ENCODE assay signal across 24 cellular contexts in the genomic region with DNA sequence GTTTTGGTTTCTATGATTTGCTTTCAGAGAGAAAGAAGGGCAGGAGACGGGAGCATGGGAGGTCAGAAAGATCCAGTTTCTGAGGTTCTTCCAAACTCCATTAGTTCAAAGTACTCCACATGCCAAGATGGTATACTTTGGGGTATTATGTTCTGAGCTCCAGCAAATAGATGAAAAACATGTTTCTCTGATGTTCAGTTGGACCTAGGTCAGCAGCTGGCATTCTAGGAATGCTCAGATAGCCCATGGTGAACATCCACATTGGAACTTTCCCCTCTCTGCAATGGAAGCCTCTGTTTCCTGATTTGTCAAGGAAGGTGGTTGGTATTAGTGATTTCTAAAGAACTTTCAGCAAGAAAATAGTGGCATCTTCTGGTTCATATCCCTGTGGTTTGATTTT.
DNase-seq lines count a peak whose midpoint lies in the region; ATAC-seq, FAIRE-seq and TF ChIP-seq lines count a peak whose summit lies in the region.
"Had no signal": no experiment of that assay in that cellular context is flagged by ENCODE, and none has a peak within 500 bp of the region (broad histone marks: within the 10 kb centered on the region; RNA-seq: fewer than 3 reads in every experiment).

No MANE protein-coding gene starts in this region.

- no peaks in the 10 kb centered on the region for H3K27me3 Mint-ChIP-seq in WTC11 (ENCODE audit: low read depth)
- peaks cover 10% of the 10 kb centered on the region for H3K27me3 Mint-ChIP-seq in activated CD4-positive, alpha-beta T cell treated with anti-CD3 and anti-CD28 coated beads, Interleukin-2, amount 10 ng/mL, durations not matched to agents 24 days and 14 days
- H3K27me3 Mint-ChIP-seq: CD4-positive, alpha-beta T cell had no signal

- H2AFZ ChIP-seq in HepG2 (ENCODE audit: low read length), result no peak overlapping the region
- H2AFZ ChIP-seq: GM23248 had no signal

- CTCF ChIA-PET in HepG2 (lab: Yijun Ruan, JAX; ENCODE audit: low intra/inter-chr PET ratio, low total read pairs), result no interaction called here
- CTCF ChIA-PET in WTC11 (lab: Charles Lee), result no interaction called here

- H3K36me3 ChIP-seq in HepG2 (replicated peaks in 1 of 2; ENCODE audit: control insufficient read depth in 1 of 2, insufficient read depth in 2 of 2, low read length in 2 of 2) (no peaks in the 10 kb centered on the region), right lobe of liver (no peaks in the 10 kb centered on the region)
- H3K36me3 ChIP-seq: BE2C; BLaER1 treated with 17β-estradiol and CSF1 and Interleukin-3, amounts not matched to agents 10 nM and 100 nM had no signal

- no peak overlapping the region for H3K27ac Mint-ChIP-seq in WTC11
- H3K27ac Mint-ChIP-seq in activated CD4-positive, alpha-beta T cell treated with anti-CD3 and anti-CD28 coated beads, Interleukin-2, amount 10 ng/mL, durations not matched to agents 24 days and 14 days, result no peak overlapping the region
- H3K27ac Mint-ChIP-seq: CD14-positive monocyte; CD4-positive, alpha-beta T cell had no signal

- TF ChIP-seq RAD21 in HepG2 (CRISPR knock-in tag; IDR thresholded peaks at IDR 0.05), result no peak

- H3K9me3 ChIP-seq in HepG2 (ENCODE audit: low read length) (no peaks in the 10 kb centered on the region), right lobe of liver (no peaks in the 10 kb centered on the region)
- H3K9me3 ChIP-seq: BE2C had no signal

- ATAC-seq in HepG2 (no peak; the same call in 2 of the 3 replicates), right lobe of liver (no peak), WTC11 (no peak)
- ATAC-seq: GM12878 had no signal

- FAIRE-seq in HepG2 (lab: Jason Lieb, UNC) (no peak), urothelium cell line (lab: Jason Lieb, UNC) (peak; percentile 40)
- FAIRE-seq: A204.1, D721Med, GM12878, H1 had no signal

- H3K27me3 ChIP-seq in HepG2 (ENCODE audit: control insufficient read depth in 1 of 2, insufficient read depth in 2 of 2, low read length in 2 of 2), result no peaks in the 10 kb centered on the region
- no peaks in the 10 kb centered on the region for H3K27me3 ChIP-seq in right lobe of liver
- H3K27me3 ChIP-seq: BLaER1 treated with 17β-estradiol and CSF1 and Interleukin-3, amounts not matched to agents 10 nM and 100 nM had no signal

- H3K9me3 Mint-ChIP-seq in WTC11, result peaks cover 24% of the 10 kb centered on the region
- peaks cover 17% of the 10 kb centered on the region for H3K9me3 Mint-ChIP-seq in activated CD4-positive, alpha-beta T cell treated with anti-CD3 and anti-CD28 coated beads, Interleukin-2, amount 10 ng/mL, durations not matched to agents 24 days and 14 days
- H3K9me3 Mint-ChIP-seq: CD4-positive, alpha-beta T cell; CD8-positive, alpha-beta memory T cell had no signal

- POLR2A ChIA-PET in HepG2 (lab: Yijun Ruan, JAX), result no interaction called here
- POLR2A ChIA-PET in WTC11 (lab: Charles Lee), result no interaction called here

- DNase-seq in HepG2 (ENCODE audit: low spot score), result peak; percentile 10
- DNase-seq in right lobe of liver, result no peak
- peak; percentile 53 for DNase-seq in fibroblast of gingiva (ENCODE audit: low read depth)
- DNase-seq in urothelium cell line (ENCODE audit: low spot score), result no peak
- DNase-seq in WTC11 (ENCODE audit: low spot score), result no peak
- no peak for DNase-seq in activated CD4-positive, alpha-beta T cell treated with anti-CD3 and anti-CD28 coated beads, Interleukin-2, amount 10 ng/mL, durations not matched to agents 24 days and 14 days
- DNase-seq: AML-193; BE2C; CD4-positive, alpha-beta T cell; CD8-positive, alpha-beta memory T cell; DMS 273 treated with DMSO at 0.1 percent for 48 hours; DMS79; EL; GDM1; GM23248; H7; HCEC 1CT had no signal

- H3K27ac ChIP-seq in HepG2 (ENCODE audit: extremely low read length, insufficient read depth, low read length), result no peak overlapping the region
- H3K27ac ChIP-seq in right lobe of liver, result no peak overlapping the region
- H3K27ac ChIP-seq: 22Rv1; BLaER1 treated with 17β-estradiol and CSF1 and Interleukin-3, amounts not matched to agents 10 nM and 100 nM; GM23248 had no signal

- H3K36me3 Mint-ChIP-seq in WTC11, result peaks cover 9% of the 10 kb centered on the region
- H3K36me3 Mint-ChIP-seq in activated CD4-positive, alpha-beta T cell treated with anti-CD3 and anti-CD28 coated beads, Interleukin-2, amount 10 ng/mL, durations not matched to agents 24 days and 14 days (ENCODE audit: low read depth), result no peaks in the 10 kb centered on the region
- H3K36me3 Mint-ChIP-seq: CD14-positive monocyte had no signal

- no peak overlapping the region for H3K4me3 Mint-ChIP-seq in WTC11
- no peak overlapping the region for H3K4me3 Mint-ChIP-seq in activated CD4-positive, alpha-beta T cell treated with anti-CD3 and anti-CD28 coated beads, Interleukin-2, amount 10 ng/mL, durations not matched to agents 24 days and 14 days
- H3K4me3 Mint-ChIP-seq: CD14-positive monocyte; CD4-positive, alpha-beta T cell; CD8-positive, alpha-beta memory T cell had no signal

- H3K4me1 ChIP-seq in HepG2 (ENCODE audit: insufficient read depth, low read length) (peaks cover 18% of the 10 kb centered on the region), right lobe of liver (no peaks in the 10 kb centered on the region)
- H3K4me1 ChIP-seq: BLaER1 treated with 17β-estradiol and CSF1 and Interleukin-3, amounts not matched to agents 10 nM and 100 nM had no signal

- no peak for TF ChIP-seq EP300 in HepG2 (IDR thresholded peaks at IDR 0.05; ENCODE audit: low read depth in 2 of 2, low read length in 2 of 2)
- TF ChIP-seq EP300 in HepG2 (CRISPR knock-in tag; IDR thresholded peaks at IDR 0.05; ENCODE audit: borderline replicate concordance), result no peak

- H3K4me1 Mint-ChIP-seq in WTC11, result no peaks in the 10 kb centered on the region
- H3K4me1 Mint-ChIP-seq in activated CD4-positive, alpha-beta T cell treated with anti-CD3 and anti-CD28 coated beads, Interleukin-2, amount 10 ng/mL, durations not matched to agents 24 days and 14 days, result no peaks in the 10 kb centered on the region
- H3K4me1 Mint-ChIP-seq: CD14-positive monocyte; CD8-positive, alpha-beta memory T cell had no signal

- no peaks in the 10 kb centered on the region for H3K79me2 ChIP-seq in HepG2 (ENCODE audit: insufficient read depth, low read length)

- no peak overlapping the region for H3K9ac ChIP-seq in HepG2 (ENCODE audit: insufficient read depth, low read depth, low read length)
- H3K9ac ChIP-seq: BLaER1 treated with 17β-estradiol and CSF1 and Interleukin-3, amounts not matched to agents 10 nM and 100 nM; GM23248 had no signal

- 38% methylated on average over 1 of the region's 1 CpG for WGBS in HepG2 (ENCODE audit: low lambda C conversion rate)
- WGBS in right lobe of liver (ENCODE audit: insufficient coverage, low coverage, low lambda C conversion rate, missing lambda C conversion rate), result 55% methylated on average over 1 of the region's 1 CpG

- TF ChIP-seq POLR2A in HepG2 (IDR thresholded peaks at IDR 0.05; ENCODE audit: insufficient read depth in 1 of 2, low read depth in 2 of 2, low read length in 2 of 2) (no peak), right lobe of liver (IDR thresholded peaks at IDR 0.05) (no peak)

- no TSS peak for BruUV-seq in HepG2 (replicated peaks; lab: Mats Ljungman, UMichigan)

- in situ Hi-C loops in HepG2 (cut with HindIII; ENCODE audit: extremely low pct_ligation_motif_present, low pct_unique_long_range_greater_than_20kb), result no loop called here

- TF ChIP-seq CTCF in HepG2 (CRISPR knock-in tag; IDR thresholded peaks at IDR 0.05), result no peak
- TF ChIP-seq CTCF in right lobe of liver (IDR thresholded peaks at IDR 0.05), result no peak
- no peak for TF ChIP-seq CTCF in WTC11 (IDR thresholded peaks at IDR 0.05)

- no peaks in the 10 kb centered on the region for H4K20me1 ChIP-seq in HepG2 (ENCODE audit: insufficient read depth, low read length)
- H4K20me1 ChIP-seq: BLaER1 treated with 17β-estradiol and CSF1 and Interleukin-3, amounts not matched to agents 10 nM and 100 nM had no signal

- intact Hi-C loops in HepG2 (cut with micrococcal nuclease; ENCODE audit: unreplicated experiment) (no loop called here), right lobe of liver (cut with DNase I) (no loop called here)
- intact Hi-C loops in activated CD4-positive, alpha-beta T cell treated with anti-CD3 and anti-CD28 coated beads, Interleukin-2, amount 10 ng/mL, durations not matched to agents 24 days and 14 days (cut with micrococcal nuclease), result no loop called here

- H3K4me2 ChIP-seq in HepG2 (ENCODE audit: low read depth, low read length), result no peak overlapping the region
- H3K4me2 ChIP-seq: BLaER1 treated with 17β-estradiol and CSF1 and Interleukin-3, amounts not matched to agents 10 nM and 100 nM had no signal

- H3K4me3 ChIP-seq in HepG2 (replicated peaks in 1 of 3; ENCODE audit: insufficient read depth in 1 of 3, low read depth in 2 of 3, low read length in 3 of 3) (no peak overlapping the region), right lobe of liver (no peak overlapping the region)
- H3K4me3 ChIP-seq: BLaER1 treated with 17β-estradiol and CSF1 and Interleukin-3, amounts not matched to agents 10 nM and 100 nM; GM12878; GM23248 had no signal

TF ChIP-seq in HepG2, 621 proteins besides CTCF, POLR2A, EP300 and RAD21:
- TF ChIP-seq ZNF775 (CRISPR knock-in tag; IDR thresholded peaks at IDR 0.05; ENCODE audit: borderline replicate concordance) (no peak), TEAD3 (CRISPR knock-in tag; optimal IDR thresholded peaks at IDR 0.05; ENCODE audit: borderline replicate concordance) (peak; percentile 50), BCL6 (CRISPR knock-in tag; IDR thresholded peaks at IDR 0.05) (0 out of 2 replicates have a peak, but pooled peaks have one; percentile 25)

TF ChIP-seq in WTC11, 78 proteins besides CTCF, POLR2A, EP300 and RAD21 (continues in another document):
- TF ChIP-seq NR3C1 (CRISPR knock-in tag; conservative IDR thresholded peaks at IDR 0.05; ENCODE audit: low read depth) (no peak), KAT7 (CRISPR knock-in tag; IDR thresholded peaks at IDR 0.05; ENCODE audit: borderline replicate concordance) (no peak), GABPB1 (CRISPR knock-in tag; IDR thresholded peaks at IDR 0.05) (no peak)
- TF ChIP-seq, protein P1, sequence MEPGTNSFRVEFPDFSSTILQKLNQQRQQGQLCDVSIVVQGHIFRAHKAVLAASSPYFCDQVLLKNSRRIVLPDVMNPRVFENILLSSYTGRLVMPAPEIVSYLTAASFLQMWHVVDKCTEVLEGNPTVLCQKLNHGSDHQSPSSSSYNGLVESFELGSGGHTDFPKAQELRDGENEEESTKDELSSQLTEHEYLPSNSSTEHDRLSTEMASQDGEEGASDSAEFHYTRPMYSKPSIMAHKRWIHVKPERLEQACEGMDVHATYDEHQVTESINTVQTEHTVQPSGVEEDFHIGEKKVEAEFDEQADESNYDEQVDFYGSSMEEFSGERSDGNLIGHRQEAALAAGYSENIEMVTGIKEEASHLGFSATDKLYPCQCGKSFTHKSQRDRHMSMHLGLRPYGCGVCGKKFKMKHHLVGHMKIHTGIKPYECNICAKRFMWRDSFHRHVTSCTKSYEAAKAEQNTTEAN (CRISPR knock-in tag; IDR thresholded peaks at IDR 0.05), result no peak
- TF ChIP-seq, protein P2, sequence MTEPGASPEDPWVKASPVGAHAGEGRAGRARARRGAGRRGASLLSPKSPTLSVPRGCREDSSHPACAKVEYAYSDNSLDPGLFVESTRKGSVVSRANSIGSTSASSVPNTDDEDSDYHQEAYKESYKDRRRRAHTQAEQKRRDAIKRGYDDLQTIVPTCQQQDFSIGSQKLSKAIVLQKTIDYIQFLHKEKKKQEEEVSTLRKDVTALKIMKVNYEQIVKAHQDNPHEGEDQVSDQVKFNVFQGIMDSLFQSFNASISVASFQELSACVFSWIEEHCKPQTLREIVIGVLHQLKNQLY (CRISPR knock-in tag; IDR thresholded peaks at IDR 0.05), result no peak

Comparison
In these comparisons a context has a peak if more than half of its experiments do, and no peak if none do; other contexts are left out.
1. DNase-seq: peak in HepG2 (single experiment) and fibroblast of gingiva (single experiment); none in right lobe of liver (0 of 3), urothelium cell line (single experiment), WTC11 (single experiment) and activated CD4-positive, alpha-beta T cell treated with anti-CD3 and anti-CD28 coated beads, Interleukin-2, amount 10 ng/mL, durations not matched to agents 24 days and 14 days (single experiment).